ENCODE assay signal across 8 cellular contexts in genomic region chr17:20009302-20010098, GRCh38. TPM values are rescaled to one million over a fixed set of nuclear protein-coding genes. Genes with fewer than 3 reads are reported as not detected.
DNase-seq lines count a peak whose midpoint lies in the region; ATAC-seq and TF ChIP-seq lines count a peak whose summit lies in the region.

TSS of gene SPECC1 (plus strand) at chr17:20009359. CDS start at chr17:20096652, 87,293 bp downstream.

- DNase-seq in D341Med (ENCODE audit: low spot score) (peak; percentile 45), HuH-7 (ENCODE audit: low spot score) (peak; percentile 70), RWPE1 (ENCODE audit: low spot score) (peak; percentile 75), foreskin fibroblast (no peak), neural progenitor cell (ENCODE audit: low spot score) (peak; percentile 91)

- POLR2A ChIA-PET in RWPE1 (lab: Yijun Ruan, JAX; ENCODE audit: low non-redundant PET): no interaction called here

- ATAC-seq in GM21515 (IDR thresholded peaks at IDR 0.05; ENCODE audit: unreplicated experiment): peak; percentile 92
- ATAC-seq in activated T-helper 17 cell treated with anti-CD3 and anti-CD28 coated beads, Interleukin-2, amount 50 U/mL, for 72 hours (replicated peaks): peak; percentile 98

- no peaks in the 10 kb centered on the region for H4K20me1 ChIP-seq in neural progenitor cell (ENCODE audit: low read depth)

- no peaks in the 10 kb centered on the region for H3K9me3 Mint-ChIP-seq in activated T-helper 17 cell treated with anti-CD3 and anti-CD28 coated beads, Interleukin-2, amount 50 U/mL, for 72 hours
- H3K9me3 Mint-ChIP-seq in neural progenitor cell: no peaks in the 10 kb centered on the region

- peak within 1 kb of the TSS; percentile 88 for H3K4me3 Mint-ChIP-seq in activated T-helper 17 cell treated with anti-CD3 and anti-CD28 coated beads, Interleukin-2, amount 50 U/mL, for 72 hours
- peak within 1 kb of the TSS; percentile 94 for H3K4me3 Mint-ChIP-seq in neural progenitor cell

- H3K27ac ChIP-seq in RWPE1: no peak within 1 kb of the TSS
- no peak within 1 kb of the TSS for H3K27ac ChIP-seq in neural progenitor cell

- H3K4me2 ChIP-seq in neural progenitor cell: peak within 1 kb of the TSS; percentile 97

- H3K36me3 Mint-ChIP-seq in activated T-helper 17 cell treated with anti-CD3 and anti-CD28 coated beads, Interleukin-2, amount 50 U/mL, for 72 hours (ENCODE audit: low read depth): no peaks in the 10 kb centered on the region
- no peaks in the 10 kb centered on the region for H3K36me3 Mint-ChIP-seq in neural progenitor cell

- H3K79me2 ChIP-seq in neural progenitor cell (ENCODE audit: low read depth): no peaks in the 10 kb centered on the region

- H3F3A ChIP-seq in neural progenitor cell (ENCODE audit: low read depth): peaks cover 12% of the 10 kb centered on the region

- H3K36me3 ChIP-seq in neural progenitor cell: no peaks in the 10 kb centered on the region

- peaks cover 5% of the 10 kb centered on the region for H3K4me1 Mint-ChIP-seq in activated T-helper 17 cell treated with anti-CD3 and anti-CD28 coated beads, Interleukin-2, amount 50 U/mL, for 72 hours
- peaks cover 10% of the 10 kb centered on the region for H3K4me1 Mint-ChIP-seq in neural progenitor cell

- peak within 1 kb of the TSS; percentile 100 for H2AFZ ChIP-seq in neural progenitor cell (replicated peaks)

- no peaks in the 10 kb centered on the region for H3K9me3 ChIP-seq in neural progenitor cell (ENCODE audit: low read depth)

- TF ChIP-seq CTCF in RWPE1 (conservative IDR thresholded peaks at IDR 0.05; ENCODE audit: low read depth) (peak; percentile 96), foreskin fibroblast (IDR thresholded peaks at IDR 0.05; ENCODE audit: low read depth, low read length) (no peak), neural progenitor cell (IDR thresholded peaks at IDR 0.05) (peak; percentile 89), subcutaneous adipose tissue (IDR thresholded peaks at IDR 0.05; ENCODE audit: low read depth) (no peak)

- peaks cover 31% of the 10 kb centered on the region for H3K27me3 Mint-ChIP-seq in activated T-helper 17 cell treated with anti-CD3 and anti-CD28 coated beads, Interleukin-2, amount 50 U/mL, for 72 hours
- H3K27me3 Mint-ChIP-seq in neural progenitor cell (ENCODE audit: insufficient read depth, low read depth): peaks cover 18% of the 10 kb centered on the region

- no peak within 1 kb of the TSS for H3K27ac Mint-ChIP-seq in activated T-helper 17 cell treated with anti-CD3 and anti-CD28 coated beads, Interleukin-2, amount 50 U/mL, for 72 hours
- H3K27ac Mint-ChIP-seq in neural progenitor cell: no peak within 1 kb of the TSS

- CTCF ChIA-PET in RWPE1 (lab: Yijun Ruan, JAX): interaction anchor here (0.6 to 1.9 kb wide), 15 partner anchors 9 to 967 kb away, joined by 3 to 19 read pairs (median 5); no protein-coding TSS in a partner anchor

- peak within 1 kb of the TSS; percentile 41 to 67 for H3K4me3 ChIP-seq in foreskin fibroblast (ENCODE audit: low read depth in 1 of 2, low read length in 2 of 2)
- peak within 1 kb of the TSS; percentile 93 for H3K4me3 ChIP-seq in neural progenitor cell

- H3K4me1 ChIP-seq in neural progenitor cell: peaks cover 7% of the 10 kb centered on the region

- H3K9ac ChIP-seq in neural progenitor cell: no peak within 1 kb of the TSS

- peaks cover 52% of the 10 kb centered on the region for H3K27me3 ChIP-seq in neural progenitor cell

RNA-seq across cellular contexts. Expression of gene SPECC1, which starts in this region (rescaled TPM):
- 1 to 10 TPM; 5.7 to 9.6 TPM for total RNA-seq in activated T-helper 17 cell treated with anti-CD3 and anti-CD28 coated beads, Interleukin-2, amount 50 U/mL, for 72 hours
- total RNA-seq in neural progenitor cell (ENCODE audit: low replicate concordance) (90.0 and 93.1 TPM in 2 replicates), subcutaneous adipose tissue (10 to 100 TPM; 44.5 to 87.9 (median 70.0) TPM)

Comparison
In these comparisons a context has a peak if more than half of its experiments do, and no peak if none do; other contexts are left out.
1. DNase-seq: peak in D341Med (single experiment), HuH-7 (single experiment), RWPE1 (single experiment) and neural progenitor cell (single experiment); none in foreskin fibroblast (0 of 2).
2. CTCF ChIP-seq: peak in RWPE1 (single experiment) and neural progenitor cell (single experiment); none in foreskin fibroblast (single experiment) and subcutaneous adipose tissue (single experiment).